14 cellular contexts compared by ENCODE assay signal in genomic region chr2:222752731-222753130, GRCh38.
DNase-seq lines count a peak whose midpoint lies in the region; ATAC-seq and TF ChIP-seq lines count a peak whose summit lies in the region.
"Had no signal": no experiment of that assay in that cellular context is flagged by ENCODE, and none has a peak within 500 bp of the region (broad histone marks: within the 10 kb centered on the region; RNA-seq: fewer than 3 reads in every experiment).

No MANE protein-coding gene starts in this region.

- DNase-seq in DND-41: no peak
- DNase-seq in NCI-H524 treated with DMSO at 0.1 percent for 48 hours (lab: John Stamatoyannopoulos, UW): peak; percentile 89
- DNase-seq in psoas muscle: no peak
- DNase-seq in natural killer cell: no peak
- DNase-seq in GM20000 (ENCODE audit: low spot score): no peak
- DNase-seq in Kasumi-1 (lab: John Stamatoyannopoulos, UW): no peak
- DNase-seq: activated CD4-positive, alpha-beta T cell treated with anti-CD3 and anti-CD28 coated beads for 48 hours; activated T-cell treated with anti-CD3 and anti-CD28 coated beads, Interleukin-2, amount 50 U/mL, for 1 hour; RPMI8226 had no signal

- WGBS in ectodermal cell, 2 experiments: 27 to 36% methylated on average over 5 of the region's 5 CpGs
- 37 to 67% (median 41%) methylated on average over 5 of the region's 5 CpGs for WGBS in psoas muscle, 3 donors

- peak overlapping the region; percentile 31 for H3K9ac ChIP-seq in DND-41 (ENCODE audit: low read depth, low read length)

- H3K4me1 Mint-ChIP-seq in natural killer cell: peaks cover 6 to 24% of the 10 kb centered on the region in 2 donors

- no peaks in the 10 kb centered on the region for H4K20me1 ChIP-seq in DND-41 (ENCODE audit: insufficient read depth, low read length)

- H3K36me3 ChIP-seq in DND-41 (ENCODE audit: insufficient read depth, low read length) (no peaks in the 10 kb centered on the region), ectodermal cell (ENCODE audit: control insufficient read depth, insufficient read depth, low read length) (no peaks in the 10 kb centered on the region), psoas muscle (ENCODE audit: insufficient read depth in 1 of 2, low read depth in 1 of 2) (no peaks in the 10 kb centered on the region)

- H3K79me2 ChIP-seq in DND-41 (ENCODE audit: insufficient read depth, low read length): no peaks in the 10 kb centered on the region

- H3K4me3 ChIP-seq in DND-41 (ENCODE audit: low read depth in 1 of 2, low read length in 2 of 2): no peak overlapping the region
- no peak overlapping the region for H3K4me3 ChIP-seq in ectodermal cell (ENCODE audit: insufficient read depth, low read depth, low read length)
- no peak overlapping the region for H3K4me3 ChIP-seq in psoas muscle

- peak overlapping the region; percentile 26 for H3K4me2 ChIP-seq in DND-41 (ENCODE audit: insufficient read depth, low read length)

- no peaks in the 10 kb centered on the region for H3K9me3 ChIP-seq in DND-41 (ENCODE audit: insufficient read depth, low read length, severe bottlenecking)
- no peaks in the 10 kb centered on the region for H3K9me3 ChIP-seq in ectodermal cell (ENCODE audit: control insufficient read depth, low read length)
- H3K9me3 ChIP-seq in psoas muscle: peaks cover 2% of the 10 kb centered on the region

- H2AFZ ChIP-seq in DND-41 (ENCODE audit: low read depth, low read length): peak overlapping the region; percentile 57

- H3K36me3 Mint-ChIP-seq in natural killer cell: no peaks in the 10 kb centered on the region
- H3K36me3 Mint-ChIP-seq: natural killer cell treated with Interleukin-12 subunit alpha and Interleukin-12 subunit beta and Interleukin-15 and Interleukin-18, amount 100 ng/mL, for 72 hours had no signal

- no peaks in the 10 kb centered on the region for H3K9me3 Mint-ChIP-seq in natural killer cell
- H3K9me3 Mint-ChIP-seq: natural killer cell treated with Interleukin-12 subunit alpha and Interleukin-12 subunit beta and Interleukin-15 and Interleukin-18, amount 100 ng/mL, for 72 hours had no signal

- H3K27me3 ChIP-seq in DND-41 (ENCODE audit: insufficient read depth, low read length, poor library complexity) (no peaks in the 10 kb centered on the region), ectodermal cell (ENCODE audit: control insufficient read depth, insufficient read depth, low read length, poor library complexity, severe bottlenecking) (no peaks in the 10 kb centered on the region), psoas muscle (ENCODE audit: insufficient read depth in 3 of 3, low read length in 2 of 3) (no peaks in the 10 kb centered on the region)

- no peak overlapping the region for H3K27ac Mint-ChIP-seq in natural killer cell
- H3K27ac Mint-ChIP-seq: B cell; natural killer cell treated with Interleukin-12 subunit alpha and Interleukin-12 subunit beta and Interleukin-15 and Interleukin-18, amount 100 ng/mL, for 72 hours had no signal

- TF ChIP-seq CTCF in DND-41 (IDR thresholded peaks at IDR 0.05; ENCODE audit: borderline replicate concordance, extremely low read depth, low read length, poor library complexity, severe bottlenecking) (no peak), psoas muscle (IDR thresholded peaks at IDR 0.05) (no peak), natural killer cell (IDR thresholded peaks at IDR 0.05) (no peak), GM20000 (IDR thresholded peaks at IDR 0.05; ENCODE audit: extremely low read depth, missing control alignments) (no peak)

- H3K4me1 ChIP-seq in DND-41 (ENCODE audit: insufficient read depth, low read length) (peaks cover 34% of the 10 kb centered on the region), ectodermal cell (ENCODE audit: control insufficient read depth, insufficient read depth, low read length) (peaks cover 18% of the 10 kb centered on the region), psoas muscle (peaks cover 18% of the 10 kb centered on the region)

- ATAC-seq in DND-41 (ENCODE audit: insufficient read depth, low read depth) (no peak; the same call in 2 of the 3 replicates), psoas muscle (peak in 3 of 4 donors; percentile 40 to 56 (median 41)), natural killer cell (no peak), GM18519 (IDR thresholded peaks at IDR 0.05; ENCODE audit: low FRiP score, unreplicated experiment) (no peak)
- ATAC-seq: esophagus mucosa; natural killer cell treated with Interleukin-12 subunit alpha and Interleukin-12 subunit beta and Interleukin-15 and Interleukin-18, amount 100 ng/mL, for 72 hours had no signal

- H3K4me3 Mint-ChIP-seq in natural killer cell: no peak overlapping the region
- H3K4me3 Mint-ChIP-seq: B cell; natural killer cell treated with Interleukin-12 subunit alpha and Interleukin-12 subunit beta and Interleukin-15 and Interleukin-18, amount 100 ng/mL, for 72 hours had no signal

- H3K27me3 Mint-ChIP-seq in natural killer cell (ENCODE audit: low read depth in 2 of 2): peaks cover 3 to 13% of the 10 kb centered on the region in 2 donors

- H3K27ac ChIP-seq in DND-41 (ENCODE audit: low read length) (peak overlapping the region; percentile 72), ectodermal cell (ENCODE audit: insufficient read depth, low read depth, low read length, poor library complexity, severe bottlenecking) (peak overlapping the region; percentile 82), psoas muscle (peak overlapping the region; percentile 68)

- intact Hi-C loops in psoas muscle (cut with DNase I): loop anchor here in 1 of 2 donors (5.0 kb wide), 1 partner anchor 40 kb away; no protein-coding TSS in a partner anchor
- intact Hi-C loops in natural killer cell (cut with micrococcal nuclease): no loop called here

Comparison
In these comparisons a context has a peak if more than half of its experiments do, and no peak if none do; other contexts are left out.
1. ATAC-seq: peak in psoas muscle (3 of 4); none in DND-41 (single experiment), natural killer cell (0 of 3) and GM18519 (single experiment).
2. Peak in every context shown above with its lines, with median percentiles within 50 percentile points of each other: H3K27ac ChIP-seq.